ENCODE assay signal across 1 cellular context in the genomic region with DNA sequence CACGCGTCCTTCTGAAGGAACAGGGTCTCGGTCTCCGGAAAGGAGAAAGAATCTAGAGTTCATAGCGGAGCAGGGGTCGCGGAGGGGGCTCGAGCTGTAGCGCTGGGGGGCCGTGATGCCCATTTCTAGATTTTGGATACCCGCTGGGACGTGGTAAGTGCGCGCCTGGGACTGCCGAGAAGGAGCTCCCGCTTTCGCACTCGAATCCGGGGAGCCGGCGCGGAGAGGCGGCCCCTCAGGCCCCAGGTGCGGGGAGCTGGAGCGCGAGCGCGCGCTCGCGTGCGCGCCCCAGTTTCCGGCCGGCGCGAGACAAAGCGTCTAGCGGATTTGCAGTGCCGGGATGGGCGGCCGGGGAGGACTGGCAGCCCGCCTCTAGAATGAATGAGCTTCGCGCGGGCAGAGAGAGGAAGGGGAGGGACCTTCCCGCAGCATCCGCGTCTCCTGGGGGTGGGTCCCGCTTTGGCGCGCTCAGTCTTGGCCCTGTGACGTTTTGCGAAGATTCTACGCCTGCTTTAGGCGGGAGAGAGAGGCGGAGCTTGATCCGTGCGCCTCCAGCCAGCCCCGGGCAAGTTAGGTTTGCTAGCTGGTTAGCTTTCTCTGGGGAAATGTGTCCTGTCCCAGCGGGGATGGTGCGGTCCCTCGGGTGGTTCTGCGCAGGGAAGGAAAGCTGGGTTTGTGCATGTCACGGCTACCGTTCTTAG.
TF ChIP-seq lines count a peak whose summit lies in the region.

No MANE protein-coding gene starts in this region.

TF ChIP-seq in K562, 482 proteins besides CTCF, POLR2A, EP300 and RAD21 (continued from another document and continues in another):
- TF ChIP-seq, protein P1, sequence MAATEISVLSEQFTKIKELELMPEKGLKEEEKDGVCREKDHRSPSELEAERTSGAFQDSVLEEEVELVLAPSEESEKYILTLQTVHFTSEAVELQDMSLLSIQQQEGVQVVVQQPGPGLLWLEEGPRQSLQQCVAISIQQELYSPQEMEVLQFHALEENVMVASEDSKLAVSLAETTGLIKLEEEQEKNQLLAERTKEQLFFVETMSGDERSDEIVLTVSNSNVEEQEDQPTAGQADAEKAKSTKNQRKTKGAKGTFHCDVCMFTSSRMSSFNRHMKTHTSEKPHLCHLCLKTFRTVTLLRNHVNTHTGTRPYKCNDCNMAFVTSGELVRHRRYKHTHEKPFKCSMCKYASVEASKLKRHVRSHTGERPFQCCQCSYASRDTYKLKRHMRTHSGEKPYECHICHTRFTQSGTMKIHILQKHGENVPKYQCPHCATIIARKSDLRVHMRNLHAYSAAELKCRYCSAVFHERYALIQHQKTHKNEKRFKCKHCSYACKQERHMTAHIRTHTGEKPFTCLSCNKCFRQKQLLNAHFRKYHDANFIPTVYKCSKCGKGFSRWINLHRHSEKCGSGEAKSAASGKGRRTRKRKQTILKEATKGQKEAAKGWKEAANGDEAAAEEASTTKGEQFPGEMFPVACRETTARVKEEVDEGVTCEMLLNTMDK (IDR thresholded peaks at IDR 0.05; ENCODE audit: borderline replicate concordance, insufficient read depth, low read depth, low read length, poor library complexity, severe bottlenecking): no peak
- peak; percentile 36; the same call in 1 of the 2 replicates for TF ChIP-seq ATF7 (IDR thresholded peaks at IDR 0.05)
- TF ChIP-seq SMARCA4 (IDR thresholded peaks at IDR 0.05): no peak
- TF ChIP-seq, protein P2, sequence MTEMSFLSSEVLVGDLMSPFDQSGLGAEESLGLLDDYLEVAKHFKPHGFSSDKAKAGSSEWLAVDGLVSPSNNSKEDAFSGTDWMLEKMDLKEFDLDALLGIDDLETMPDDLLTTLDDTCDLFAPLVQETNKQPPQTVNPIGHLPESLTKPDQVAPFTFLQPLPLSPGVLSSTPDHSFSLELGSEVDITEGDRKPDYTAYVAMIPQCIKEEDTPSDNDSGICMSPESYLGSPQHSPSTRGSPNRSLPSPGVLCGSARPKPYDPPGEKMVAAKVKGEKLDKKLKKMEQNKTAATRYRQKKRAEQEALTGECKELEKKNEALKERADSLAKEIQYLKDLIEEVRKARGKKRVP (CRISPR knock-in tag; IDR thresholded peaks at IDR 0.05): no peak
- no peak for TF ChIP-seq ZBTB8A (IDR thresholded peaks at IDR 0.05; ENCODE audit: partially characterized antibody)
- TF ChIP-seq TEAD1 (CRISPR knock-in tag; IDR thresholded peaks at IDR 0.05): no peak; a peak in 1 of 4 replicates
- peak; percentile 93 for TF ChIP-seq POLR2G (IDR thresholded peaks at IDR 0.05; ENCODE audit: low read depth, low read length)
- no peak for TF ChIP-seq MAFG (tag; conservative IDR thresholded peaks at IDR 0.05)
- no peak for TF ChIP-seq BACH1 (tag; IDR thresholded peaks at IDR 0.05)
- TF ChIP-seq, protein P3, sequence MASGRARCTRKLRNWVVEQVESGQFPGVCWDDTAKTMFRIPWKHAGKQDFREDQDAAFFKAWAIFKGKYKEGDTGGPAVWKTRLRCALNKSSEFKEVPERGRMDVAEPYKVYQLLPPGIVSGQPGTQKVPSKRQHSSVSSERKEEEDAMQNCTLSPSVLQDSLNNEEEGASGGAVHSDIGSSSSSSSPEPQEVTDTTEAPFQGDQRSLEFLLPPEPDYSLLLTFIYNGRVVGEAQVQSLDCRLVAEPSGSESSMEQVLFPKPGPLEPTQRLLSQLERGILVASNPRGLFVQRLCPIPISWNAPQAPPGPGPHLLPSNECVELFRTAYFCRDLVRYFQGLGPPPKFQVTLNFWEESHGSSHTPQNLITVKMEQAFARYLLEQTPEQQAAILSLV (tag; IDR thresholded peaks at IDR 0.05): no peak
- TF ChIP-seq GABPB2 (CRISPR knock-in tag; conservative IDR thresholded peaks at IDR 0.05): no peak
- peak; percentile 48; the same call in 1 of the 2 replicates for TF ChIP-seq SPI1 (IDR thresholded peaks at IDR 0.05; ENCODE audit: borderline replicate concordance, low read depth, low read length)
- peak; percentile 45 to 77; a peak in 3 of 4 replicates for TF ChIP-seq TRIM24 (IDR thresholded peaks at IDR 0.05)
- TF ChIP-seq, protein P4, sequence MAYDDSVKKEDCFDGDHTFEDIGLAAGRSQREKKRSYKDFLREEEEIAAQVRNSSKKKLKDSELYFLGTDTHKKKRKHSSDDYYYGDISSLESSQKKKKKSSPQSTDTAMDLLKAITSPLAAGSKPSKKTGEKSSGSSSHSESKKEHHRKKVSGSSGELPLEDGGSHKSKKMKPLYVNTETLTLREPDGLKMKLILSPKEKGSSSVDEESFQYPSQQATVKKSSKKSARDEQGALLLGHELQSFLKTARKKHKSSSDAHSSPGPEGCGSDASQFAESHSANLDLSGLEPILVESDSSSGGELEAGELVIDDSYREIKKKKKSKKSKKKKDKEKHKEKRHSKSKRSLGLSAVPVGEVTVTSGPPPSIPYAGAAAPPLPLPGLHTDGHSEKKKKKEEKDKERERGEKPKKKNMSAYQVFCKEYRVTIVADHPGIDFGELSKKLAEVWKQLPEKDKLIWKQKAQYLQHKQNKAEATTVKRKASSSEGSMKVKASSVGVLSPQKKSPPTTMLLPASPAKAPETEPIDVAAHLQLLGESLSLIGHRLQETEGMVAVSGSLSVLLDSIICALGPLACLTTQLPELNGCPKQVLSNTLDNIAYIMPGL (CRISPR knock-in tag; IDR thresholded peaks at IDR 0.05): no peak
- TF ChIP-seq, protein P5, sequence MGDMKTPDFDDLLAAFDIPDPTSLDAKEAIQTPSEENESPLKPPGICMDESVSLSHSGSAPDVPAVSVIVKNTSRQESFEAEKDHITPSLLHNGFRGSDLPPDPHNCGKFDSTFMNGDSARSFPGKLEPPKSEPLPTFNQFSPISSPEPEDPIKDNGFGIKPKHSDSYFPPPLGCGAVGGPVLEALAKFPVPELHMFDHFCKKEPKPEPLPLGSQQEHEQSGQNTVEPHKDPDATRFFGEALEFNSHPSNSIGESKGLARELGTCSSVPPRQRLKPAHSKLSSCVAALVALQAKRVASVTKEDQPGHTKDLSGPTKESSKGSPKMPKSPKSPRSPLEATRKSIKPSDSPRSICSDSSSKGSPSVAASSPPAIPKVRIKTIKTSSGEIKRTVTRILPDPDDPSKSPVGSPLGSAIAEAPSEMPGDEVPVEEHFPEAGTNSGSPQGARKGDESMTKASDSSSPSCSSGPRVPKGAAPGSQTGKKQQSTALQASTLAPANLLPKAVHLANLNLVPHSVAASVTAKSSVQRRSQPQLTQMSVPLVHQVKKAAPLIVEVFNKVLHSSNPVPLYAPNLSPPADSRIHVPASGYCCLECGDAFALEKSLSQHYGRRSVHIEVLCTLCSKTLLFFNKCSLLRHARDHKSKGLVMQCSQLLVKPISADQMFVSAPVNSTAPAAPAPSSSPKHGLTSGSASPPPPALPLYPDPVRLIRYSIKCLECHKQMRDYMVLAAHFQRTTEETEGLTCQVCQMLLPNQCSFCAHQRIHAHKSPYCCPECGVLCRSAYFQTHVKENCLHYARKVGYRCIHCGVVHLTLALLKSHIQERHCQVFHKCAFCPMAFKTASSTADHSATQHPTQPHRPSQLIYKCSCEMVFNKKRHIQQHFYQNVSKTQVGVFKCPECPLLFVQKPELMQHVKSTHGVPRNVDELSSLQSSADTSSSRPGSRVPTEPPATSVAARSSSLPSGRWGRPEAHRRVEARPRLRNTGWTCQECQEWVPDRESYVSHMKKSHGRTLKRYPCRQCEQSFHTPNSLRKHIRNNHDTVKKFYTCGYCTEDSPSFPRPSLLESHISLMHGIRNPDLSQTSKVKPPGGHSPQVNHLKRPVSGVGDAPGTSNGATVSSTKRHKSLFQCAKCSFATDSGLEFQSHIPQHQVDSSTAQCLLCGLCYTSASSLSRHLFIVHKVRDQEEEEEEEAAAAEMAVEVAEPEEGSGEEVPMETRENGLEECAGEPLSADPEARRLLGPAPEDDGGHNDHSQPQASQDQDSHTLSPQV (IDR thresholded peaks at IDR 0.05): no peak
- TF ChIP-seq, protein P6, sequence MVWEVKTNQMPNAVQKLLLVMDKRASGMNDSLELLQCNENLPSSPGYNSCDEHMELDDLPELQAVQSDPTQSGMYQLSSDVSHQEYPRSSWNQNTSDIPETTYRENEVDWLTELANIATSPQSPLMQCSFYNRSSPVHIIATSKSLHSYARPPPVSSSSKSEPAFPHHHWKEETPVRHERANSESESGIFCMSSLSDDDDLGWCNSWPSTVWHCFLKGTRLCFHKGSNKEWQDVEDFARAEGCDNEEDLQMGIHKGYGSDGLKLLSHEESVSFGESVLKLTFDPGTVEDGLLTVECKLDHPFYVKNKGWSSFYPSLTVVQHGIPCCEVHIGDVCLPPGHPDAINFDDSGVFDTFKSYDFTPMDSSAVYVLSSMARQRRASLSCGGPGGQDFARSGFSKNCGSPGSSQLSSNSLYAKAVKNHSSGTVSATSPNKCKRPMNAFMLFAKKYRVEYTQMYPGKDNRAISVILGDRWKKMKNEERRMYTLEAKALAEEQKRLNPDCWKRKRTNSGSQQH (CRISPR knock-in tag; IDR thresholded peaks at IDR 0.05): peak; percentile 82
- TF ChIP-seq ZKSCAN3 (CRISPR knock-in tag; IDR thresholded peaks at IDR 0.05): no peak
- TF ChIP-seq ZNF165 (CRISPR knock-in tag; IDR thresholded peaks at IDR 0.05; ENCODE audit: borderline replicate concordance): no peak
- no peak for TF ChIP-seq ZNF274 (IDR thresholded peaks at IDR 0.05; ENCODE audit: borderline replicate concordance, low read depth, low read length)
- TF ChIP-seq RUNX1 (IDR thresholded peaks at IDR 0.05; ENCODE audit: low read depth): no peak; the same call in 1 of the 2 replicates
- TF ChIP-seq ZNF507 (tag; conservative IDR thresholded peaks at IDR 0.05): no peak
- TF ChIP-seq, protein P7, sequence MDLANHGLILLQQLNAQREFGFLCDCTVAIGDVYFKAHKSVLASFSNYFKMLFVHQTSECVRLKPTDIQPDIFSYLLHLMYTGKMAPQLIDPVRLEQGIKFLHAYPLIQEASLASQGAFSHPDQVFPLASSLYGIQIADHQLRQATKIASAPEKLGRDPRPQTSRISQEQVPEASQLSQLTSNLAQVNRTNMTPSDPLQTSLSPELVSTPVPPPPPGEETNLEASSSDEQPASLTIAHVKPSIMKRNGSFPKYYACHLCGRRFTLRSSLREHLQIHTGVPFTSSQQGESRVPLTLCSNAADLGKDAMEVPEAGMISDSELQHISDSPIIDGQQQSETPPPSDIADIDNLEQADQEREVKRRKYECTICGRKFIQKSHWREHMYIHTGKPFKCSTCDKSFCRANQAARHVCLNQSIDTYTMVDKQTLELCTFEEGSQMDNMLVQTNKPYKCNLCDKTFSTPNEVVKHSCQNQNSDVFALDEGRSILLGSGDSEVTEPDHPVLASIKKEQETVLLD (IDR thresholded peaks at IDR 0.05): no peak
- no peak for TF ChIP-seq NCOR1 (IDR thresholded peaks at IDR 0.05)
- TF ChIP-seq, protein P8, sequence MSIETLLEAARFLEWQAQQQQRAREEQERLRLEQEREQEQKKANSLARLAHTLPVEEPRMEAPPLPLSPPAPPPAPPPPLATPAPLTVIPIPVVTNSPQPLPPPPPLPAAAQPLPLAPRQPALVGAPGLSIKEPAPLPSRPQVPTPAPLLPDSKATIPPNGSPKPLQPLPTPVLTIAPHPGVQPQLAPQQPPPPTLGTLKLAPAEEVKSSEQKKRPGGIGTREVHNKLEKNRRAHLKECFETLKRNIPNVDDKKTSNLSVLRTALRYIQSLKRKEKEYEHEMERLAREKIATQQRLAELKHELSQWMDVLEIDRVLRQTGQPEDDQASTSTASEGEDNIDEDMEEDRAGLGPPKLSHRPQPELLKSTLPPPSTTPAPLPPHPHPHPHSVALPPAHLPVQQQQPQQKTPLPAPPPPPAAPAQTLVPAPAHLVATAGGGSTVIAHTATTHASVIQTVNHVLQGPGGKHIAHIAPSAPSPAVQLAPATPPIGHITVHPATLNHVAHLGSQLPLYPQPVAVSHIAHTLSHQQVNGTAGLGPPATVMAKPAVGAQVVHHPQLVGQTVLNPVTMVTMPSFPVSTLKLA (conservative IDR thresholded peaks at IDR 0.05): peak; percentile 47 to 54; a peak in 3 of 4 replicates
- peak in 1 of 2 experiments; percentile 79; a peak in 2 of 4 replicates for TF ChIP-seq SRF (CRISPR knock-in tag; IDR thresholded peaks at IDR 0.05)
- 0 out of 2 replicates have a peak, but pooled peaks have one; percentile 5 for TF ChIP-seq STAT5A (IDR thresholded peaks at IDR 0.05; ENCODE audit: borderline replicate concordance, low read length)
- TF ChIP-seq BHLHE40 (IDR thresholded peaks at IDR 0.05; ENCODE audit: low read length): peak; percentile 38
- TF ChIP-seq, protein P9, sequence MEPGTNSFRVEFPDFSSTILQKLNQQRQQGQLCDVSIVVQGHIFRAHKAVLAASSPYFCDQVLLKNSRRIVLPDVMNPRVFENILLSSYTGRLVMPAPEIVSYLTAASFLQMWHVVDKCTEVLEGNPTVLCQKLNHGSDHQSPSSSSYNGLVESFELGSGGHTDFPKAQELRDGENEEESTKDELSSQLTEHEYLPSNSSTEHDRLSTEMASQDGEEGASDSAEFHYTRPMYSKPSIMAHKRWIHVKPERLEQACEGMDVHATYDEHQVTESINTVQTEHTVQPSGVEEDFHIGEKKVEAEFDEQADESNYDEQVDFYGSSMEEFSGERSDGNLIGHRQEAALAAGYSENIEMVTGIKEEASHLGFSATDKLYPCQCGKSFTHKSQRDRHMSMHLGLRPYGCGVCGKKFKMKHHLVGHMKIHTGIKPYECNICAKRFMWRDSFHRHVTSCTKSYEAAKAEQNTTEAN (CRISPR knock-in tag; IDR thresholded peaks at IDR 0.05): no peak
- no peak for TF ChIP-seq ZNF668 (CRISPR knock-in tag; IDR thresholded peaks at IDR 0.05)
- TF ChIP-seq, protein P10, sequence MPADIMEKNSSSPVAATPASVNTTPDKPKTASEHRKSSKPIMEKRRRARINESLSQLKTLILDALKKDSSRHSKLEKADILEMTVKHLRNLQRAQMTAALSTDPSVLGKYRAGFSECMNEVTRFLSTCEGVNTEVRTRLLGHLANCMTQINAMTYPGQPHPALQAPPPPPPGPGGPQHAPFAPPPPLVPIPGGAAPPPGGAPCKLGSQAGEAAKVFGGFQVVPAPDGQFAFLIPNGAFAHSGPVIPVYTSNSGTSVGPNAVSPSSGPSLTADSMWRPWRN (IDR thresholded peaks at IDR 0.05; ENCODE audit: low read depth): no peak
- TF ChIP-seq TBP (optimal IDR thresholded peaks at IDR 0.05; ENCODE audit: low read depth, low read length): peak; percentile 92
- peak; percentile 71 to 79 for TF ChIP-seq NRF1 (conservative IDR thresholded peaks at IDR 0.05 in 1 of 2, IDR thresholded peaks at IDR 0.05 in 1 of 2)
- peak; percentile 49; the same call in 1 of the 2 replicates for TF ChIP-seq PHF8 (IDR thresholded peaks at IDR 0.05; ENCODE audit: borderline replicate concordance, low read length)
- 0 out of 2 replicates have a peak, but pooled peaks have one; percentile 50 for TF ChIP-seq EP400 (IDR thresholded peaks at IDR 0.05)
- no peak for TF ChIP-seq ESRRA (IDR thresholded peaks at IDR 0.05; ENCODE audit: borderline replicate concordance, low read depth)
- TF ChIP-seq RFX1 (IDR thresholded peaks at IDR 0.05): no peak
- 0 out of 2 replicates have a peak, but pooled peaks have one; percentile 47 for TF ChIP-seq RBM14 (IDR thresholded peaks at IDR 0.05; ENCODE audit: borderline replicate concordance, insufficient read depth, low read depth, low read length)
- TF ChIP-seq CBFA2T3 (IDR thresholded peaks at IDR 0.05): 0 out of 2 replicates have a peak, but pooled peaks have one; percentile 3
- peak; percentile 54; the same call in 1 of the 2 replicates for TF ChIP-seq MYC (IDR thresholded peaks at IDR 0.05; ENCODE audit: low read depth, low read length)
- no peak; the same call in 1 of the 2 replicates for TF ChIP-seq MYC (CRISPR knock-in tag; IDR thresholded peaks at IDR 0.05; ENCODE audit: borderline replicate concordance, low read depth)
- no peak for TF ChIP-seq SREBF2 (CRISPR knock-in tag; IDR thresholded peaks at IDR 0.05)
